Comparison of ENCODE assay signal across 10 cellular contexts in genomic region chr2:120740765-120741513, GRCh38. TPM values are rescaled to one million over a fixed set of nuclear protein-coding genes. Genes with fewer than 3 reads are reported as not detected.
A peak's percentile ranks its signal among the peaks of the same experiment; 100 is the strongest.
DNase-seq lines count a peak whose midpoint lies in the region; FAIRE-seq and TF ChIP-seq lines count a peak whose summit lies in the region.
"Had no signal": no experiment of that assay in that cellular context is flagged by ENCODE, and none has a peak within 500 bp of the region (broad histone marks: within the 10 kb centered on the region; RNA-seq: fewer than 3 reads in every experiment).

No MANE protein-coding gene starts in this region.

- peaks cover 48% of the 10 kb centered on the region; the same call in 1 of the 2 replicates for H3K4me1 ChIP-seq in iPS-20b (ENCODE audit: insufficient read depth, low read length)
- peaks cover 34 to 61% (median 51%) of the 10 kb centered on the region in 4 donors for H3K4me1 ChIP-seq in stomach
- H3K4me1 ChIP-seq in MM.1S (ENCODE audit: low read length), result no peaks in the 10 kb centered on the region

- WGBS in stomach, 5 donors, result 30 to 52% (median 36%) methylated on average over 19 of the region's 19 CpGs

- peak overlapping the region; percentile 35 for H3K4me3 ChIP-seq in astrocyte of the cerebellum (ENCODE audit: low read depth, low read length)
- H3K4me3 ChIP-seq in iPS-20b (ENCODE audit: low read length), result peak overlapping the region; percentile 86
- peak overlapping the region; percentile 37 to 44 (median 44) for H3K4me3 ChIP-seq in stomach
- H3K4me3 ChIP-seq in MM.1S (ENCODE audit: low read length), result no peak overlapping the region

- TF ChIP-seq CTCF in astrocyte of the cerebellum (IDR thresholded peaks at IDR 0.05; ENCODE audit: low read depth, low read length, missing control alignments) (peak; percentile 10), stomach (IDR thresholded peaks at IDR 0.05) (no peak), MM.1S (IDR thresholded peaks at IDR 0.05; ENCODE audit: low read length) (no peak)

- no peaks in the 10 kb centered on the region for H3F3A ChIP-seq in MM.1S (ENCODE audit: insufficient read depth, low read length)

- no peaks in the 10 kb centered on the region for H3K9me2 ChIP-seq in MM.1S (replicated peaks; ENCODE audit: insufficient read depth, low read length)

- no peaks in the 10 kb centered on the region for H3K79me2 ChIP-seq in MM.1S (ENCODE audit: low read length)

- H3K27me3 ChIP-seq in iPS-20b (ENCODE audit: insufficient read depth, low read length) (no peaks in the 10 kb centered on the region), stomach (peaks cover 4 to 79% (median 37%) of the 10 kb centered on the region in 3 donors), MM.1S (replicated peaks; ENCODE audit: insufficient read depth, low read length) (peaks cover 52% of the 10 kb centered on the region)

- DNase-seq in HK-2 (ENCODE audit: unreplicated experiment) (peak; percentile 48), astrocyte of the cerebellum (ENCODE audit: low read depth) (no peak), stomach (no peak), GM12892 (ENCODE audit: insufficient read length) (no peak), SIG-M5 (lab: John Stamatoyannopoulos, UW) (no peak), MM.1S (no peak)
- DNase-seq: activated CD4-positive, CD25-positive, alpha-beta regulatory T cell treated with anti-CD3 and anti-CD28 coated beads, Interleukin-2, amount 50 U/mL, for 72 hours; NCI-H774 had no signal

- H3K27ac ChIP-seq in iPS-20b (ENCODE audit: low read length), result peak overlapping the region; percentile 44
- peak overlapping the region in 2 of 5 donors; percentile 48 to 52 for H3K27ac ChIP-seq in stomach
- no peak overlapping the region for H3K27ac ChIP-seq in MM.1S (ENCODE audit: low read length)

- H4K20me1 ChIP-seq in MM.1S (ENCODE audit: insufficient read depth, low read length), result no peaks in the 10 kb centered on the region

- no peaks in the 10 kb centered on the region for H3K36me3 ChIP-seq in iPS-20b (ENCODE audit: insufficient read depth, low read depth, low read length)
- H3K36me3 ChIP-seq in stomach, result no peaks in the 10 kb centered on the region
- no peaks in the 10 kb centered on the region for H3K36me3 ChIP-seq in MM.1S (replicated peaks; ENCODE audit: insufficient read depth, low read length)

- intact Hi-C loops in stomach (cut with DNase I; ENCODE audit: low total_unique reads), result no loop called here

- in situ Hi-C loops in astrocyte of the cerebellum (cut with HindIII; ENCODE audit: low sequenced_read_pairs), result no loop called here

- peak overlapping the region; percentile 94 for H3K9ac ChIP-seq in iPS-20b (ENCODE audit: low read depth, low read length)
- H3K9ac ChIP-seq in MM.1S (ENCODE audit: low read length), result no peak overlapping the region

- H3K9me3 ChIP-seq in iPS-20b (ENCODE audit: insufficient read depth, low read depth, low read length) (no peaks in the 10 kb centered on the region), stomach (no peaks in the 10 kb centered on the region), MM.1S (replicated peaks; ENCODE audit: insufficient read depth, low read length) (no peaks in the 10 kb centered on the region)

- no peak overlapping the region for H2AFZ ChIP-seq in MM.1S (ENCODE audit: low read length)

- no peak overlapping the region for H3K4me2 ChIP-seq in MM.1S (ENCODE audit: low read depth, low read length)

- TF ChIP-seq EP300 in stomach (IDR thresholded peaks at IDR 0.05), result no peak

- no peak for FAIRE-seq in GM12892 (lab: Jason Lieb, UNC)
- FAIRE-seq: bronchial epithelial cell had no signal

- no peak for TF ChIP-seq POLR2A in stomach (IDR thresholded peaks at IDR 0.05)
- TF ChIP-seq POLR2A in GM12892 (IDR thresholded peaks at IDR 0.05; ENCODE audit: low read depth, low read length), result no peak

RNA-seq across cellular contexts. Expression of gene GLI2, which starts 5.3 kb away (rescaled TPM):
- total RNA-seq in stomach, result 1 to 10 TPM in 2 of 5 donors, under 1 TPM in 2, not detected in 1; 0.45 to 2.8 (median 1.6) TPM
- under 1 TPM; 0.60 to 0.68 (median 0.61) TPM for polyA plus RNA-seq in stomach
- not detected for polyA plus RNA-seq in GM12892 (2012; ENCODE audit: missing spikeins)
